Comparison of ENCODE assay signal across 14 cellular contexts in the genomic region with DNA sequence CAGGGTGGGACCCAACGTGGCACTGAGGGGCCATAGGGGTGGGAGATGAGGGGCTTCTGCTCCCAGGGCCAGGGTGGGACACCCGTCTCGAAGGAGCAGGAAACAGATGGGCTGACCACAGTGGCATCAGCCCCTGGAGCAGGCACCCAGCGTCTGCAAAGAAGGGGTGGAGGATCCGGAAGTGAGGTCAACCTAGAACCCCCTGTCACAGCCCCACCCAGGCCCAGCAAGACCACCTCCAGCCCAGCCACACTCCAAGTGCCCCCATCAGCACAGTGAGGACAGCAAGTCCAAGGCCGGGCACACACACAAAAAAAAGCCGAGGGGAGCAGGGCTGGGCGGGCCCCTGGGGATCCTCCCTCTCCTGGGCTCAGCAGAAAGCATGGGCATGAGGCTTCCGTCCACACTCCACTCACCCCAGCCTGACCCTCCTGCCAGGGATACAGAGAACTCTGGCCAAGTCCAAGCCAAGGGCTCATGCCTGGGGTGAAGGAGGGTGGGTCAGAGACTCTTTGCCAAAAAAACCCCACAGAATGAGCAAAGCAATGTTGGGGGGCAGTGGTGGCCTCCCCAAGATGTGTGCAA.
"Had no signal": no experiment of that assay in that cellular context is flagged by ENCODE, and none has a peak within 500 bp of the region (broad histone marks: within the 10 kb centered on the region; RNA-seq: fewer than 3 reads in every experiment).

No MANE protein-coding gene starts in this region.

- H3K4me1 ChIP-seq: uterus had no signal

- H3K27me3 ChIP-seq: hepatocyte, uterus had no signal

- H3K27ac ChIP-seq: hepatocyte, thoracic aorta, uterus had no signal

- H3K27me3 Mint-ChIP-seq: activated naive CD8-positive, alpha-beta T cell treated with anti-CD3 and anti-CD28 coated beads, Interleukin-2, amount 50 U/mL, for 24 hours had no signal

- H3K4me1 Mint-ChIP-seq: activated naive CD8-positive, alpha-beta T cell treated with anti-CD3 and anti-CD28 coated beads, Interleukin-2, amount 50 U/mL, for 24 hours; T-cell had no signal

- ATAC-seq: activated CD4-positive, CD25-positive, alpha-beta regulatory T cell treated with anti-CD3 and anti-CD28 coated beads, Interleukin-2, amount 50 U/mL, for 24 hours; activated naive CD8-positive, alpha-beta T cell treated with anti-CD3 and anti-CD28 coated beads, Interleukin-2, amount 50 U/mL, for 24 hours; T-cell had no signal

- H3K27ac Mint-ChIP-seq: activated naive CD4-positive, alpha-beta T cell treated with anti-CD3 and anti-CD28 coated beads for 36 hours; activated naive CD8-positive, alpha-beta T cell treated with anti-CD3 and anti-CD28 coated beads, Interleukin-2, amount 50 U/mL, for 24 hours; nephron progenitor cell; T-cell had no signal

- H3K36me3 ChIP-seq: thoracic aorta, uterus had no signal

- H3K4me3 ChIP-seq: hepatocyte, thoracic aorta, uterus had no signal

- H3K4me3 Mint-ChIP-seq: activated naive CD4-positive, alpha-beta T cell treated with anti-CD3 and anti-CD28 coated beads for 36 hours; activated naive CD8-positive, alpha-beta T cell treated with anti-CD3 and anti-CD28 coated beads, Interleukin-2, amount 50 U/mL, for 24 hours; nephron progenitor cell; T-cell had no signal

- DNase-seq: activated CD4-positive, alpha-beta T cell treated with anti-CD3 and anti-CD28 coated beads, Interleukin-2, amount 50 U/mL, for 4 hours; activated naive CD4-positive, alpha-beta T cell treated with anti-CD3 and anti-CD28 coated beads for 36 hours; activated naive CD8-positive, alpha-beta T cell treated with anti-CD3 and anti-CD28 coated beads, Interleukin-2, amount 50 U/mL, for 24 hours; mesendoderm; nephron progenitor cell; SK-N-SH; stimulated activated CD4-positive, alpha-beta T cell treated with anti-CD3 and anti-CD28 coated beads, Interleukin-12 subunit alpha, Interleukin-12 subunit beta, amount 100 ng/mL, for 4 hours; stimulated activated CD4-positive, alpha-beta T cell treated with anti-CD3 and anti-CD28 coated beads, Interleukin-2, amount 100 ng/mL, for 24 hours; T-helper 9 cell; uterus had no signal
